ENCODE assay signal across 14 cellular contexts in the genomic region with DNA sequence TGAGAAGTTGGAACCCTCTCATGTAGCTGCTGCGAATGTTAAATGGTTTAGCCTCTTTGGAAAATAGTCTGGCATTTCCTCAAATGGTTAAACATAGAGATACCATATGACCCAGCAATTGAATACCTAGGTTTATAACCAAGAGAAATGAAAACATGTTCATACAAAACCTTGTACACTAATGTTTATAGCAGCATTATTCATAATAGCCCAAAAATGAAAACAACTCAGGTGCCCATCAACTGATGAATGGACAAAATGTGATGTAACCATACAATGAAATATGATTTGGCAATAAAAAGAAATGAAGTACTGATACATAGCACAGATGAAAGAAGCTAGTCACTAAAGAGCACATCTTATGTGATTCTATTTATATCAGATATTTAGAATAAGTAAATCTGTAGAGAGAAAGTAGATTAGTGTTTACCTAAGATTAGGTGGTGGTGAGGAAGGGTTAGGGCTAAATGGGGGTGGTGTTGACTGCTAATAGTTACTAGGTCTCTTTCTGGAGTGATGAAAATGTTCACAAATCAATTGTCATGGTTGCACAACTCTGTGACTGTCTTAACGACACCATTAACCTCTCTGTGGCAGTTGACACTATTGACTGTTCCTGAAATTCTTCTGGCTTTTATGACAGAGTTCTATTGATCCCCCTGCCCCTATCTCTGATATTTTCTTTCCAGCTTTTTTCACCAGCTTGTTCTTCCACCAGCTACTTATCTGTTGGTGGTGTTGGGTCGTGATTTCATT. TPM values are rescaled to one million over a fixed set of nuclear protein-coding genes. Genes with fewer than 3 reads are reported as not detected.
DNase-seq lines count a peak whose midpoint lies in the region; ATAC-seq and TF ChIP-seq lines count a peak whose summit lies in the region.
"Had no signal": no experiment of that assay in that cellular context is flagged by ENCODE, and none has a peak within 500 bp of the region (broad histone marks: within the 10 kb centered on the region; RNA-seq: fewer than 3 reads in every experiment).

No MANE protein-coding gene starts in this region.

- H3K4me2 ChIP-seq in hepatocyte = no peak overlapping the region

- TF ChIP-seq CTCF in epithelial cell of esophagus (IDR thresholded peaks at IDR 0.05; ENCODE audit: insufficient read depth, low read depth, low read length, missing control alignments) = no peak
- TF ChIP-seq CTCF in hepatocyte (IDR thresholded peaks at IDR 0.05; ENCODE audit: poor library complexity) = no peak

- H3K27ac ChIP-seq in hepatocyte = no peak overlapping the region
- H3K27ac ChIP-seq: upper lobe of right lung had no signal

- no peaks in the 10 kb centered on the region for H3K36me3 ChIP-seq in hepatocyte (replicated peaks; ENCODE audit: insufficient read depth, low read depth)
- H3K36me3 ChIP-seq: upper lobe of right lung had no signal

- H3K9me3 ChIP-seq in hepatocyte (ENCODE audit: low read depth) = no peaks in the 10 kb centered on the region
- H3K9me3 ChIP-seq: lower lobe of right lung, MG63, upper lobe of right lung had no signal

- H3K4me3 Mint-ChIP-seq in stimulated activated effector memory CD8-positive, alpha-beta T cell treated with anti-CD3 and anti-CD28 coated beads, Interleukin-12 subunit alpha, Interleukin-12 subunit beta, amount 100 ng/mL, for 72 hours = no peak overlapping the region
- H3K4me3 Mint-ChIP-seq: activated naive CD4-positive, alpha-beta T cell treated with anti-CD3 and anti-CD28 coated beads, Interleukin-2, amount 10 ng/mL, durations not matched to agents 7 days and 5 days had no signal

- ATAC-seq in stimulated activated effector memory CD8-positive, alpha-beta T cell treated with anti-CD3 and anti-CD28 coated beads, Interleukin-12 subunit alpha, Interleukin-12 subunit beta, amount 100 ng/mL, for 72 hours = no peak
- ATAC-seq: upper lobe of right lung had no signal

- H3K4me3 ChIP-seq in epithelial cell of esophagus (ENCODE audit: low read length) (no peak overlapping the region), hepatocyte (no peak overlapping the region)
- H3K4me3 ChIP-seq: lower lobe of right lung, MG63, upper lobe of right lung had no signal

- H3K27me3 ChIP-seq in hepatocyte = no peaks in the 10 kb centered on the region
- H3K27me3 ChIP-seq: MG63, upper lobe of right lung had no signal

- DNase-seq in NCI-H748 (lab: John Stamatoyannopoulos, UW; ENCODE audit: unreplicated experiment) = peak; percentile 1
- DNase-seq in NCI-H748 treated with DMSO at 0.1 percent for 48 hours (lab: John Stamatoyannopoulos, UW) = no peak
- peak; percentile 87 for DNase-seq in NOMO-1 treated with DMSO at 0.1 percent for 48 hours (lab: John Stamatoyannopoulos, UW; ENCODE audit: unreplicated experiment)
- peak; percentile 83 for DNase-seq in epithelial cell of esophagus (ENCODE audit: low read depth)
- DNase-seq in stimulated activated effector memory CD8-positive, alpha-beta T cell treated with anti-CD3 and anti-CD28 coated beads, Interleukin-12 subunit alpha, Interleukin-12 subunit beta, amount 100 ng/mL, for 72 hours (ENCODE audit: low spot score in 2 of 2) = no peak
- no peak for DNase-seq in germinal center (ENCODE audit: low spot score)
- DNase-seq in NCI-H345 (lab: John Stamatoyannopoulos, UW) = no peak
- no peak for DNase-seq in hepatocyte (ENCODE audit: low spot score)
- DNase-seq: activated naive CD4-positive, alpha-beta T cell treated with anti-CD3 and anti-CD28 coated beads, Interleukin-2, amount 10 ng/mL, durations not matched to agents 7 days and 5 days; lower lobe of right lung; MG63; NCI-H524 treated with DMSO at 0.1 percent for 48 hours; SHP77; upper lobe of right lung had no signal

- H2AFZ ChIP-seq in hepatocyte = no peak overlapping the region

- H3K36me3 Mint-ChIP-seq in stimulated activated effector memory CD8-positive, alpha-beta T cell treated with anti-CD3 and anti-CD28 coated beads, Interleukin-12 subunit alpha, Interleukin-12 subunit beta, amount 100 ng/mL, for 72 hours = peaks cover 5% of the 10 kb centered on the region

- H3K9me3 Mint-ChIP-seq in stimulated activated effector memory CD8-positive, alpha-beta T cell treated with anti-CD3 and anti-CD28 coated beads, Interleukin-12 subunit alpha, Interleukin-12 subunit beta, amount 100 ng/mL, for 72 hours = no peaks in the 10 kb centered on the region
- H3K9me3 Mint-ChIP-seq: activated naive CD4-positive, alpha-beta T cell treated with anti-CD3 and anti-CD28 coated beads, Interleukin-2, amount 10 ng/mL, durations not matched to agents 7 days and 5 days had no signal

- no peaks in the 10 kb centered on the region for H3K9me2 ChIP-seq in hepatocyte (replicated peaks; ENCODE audit: insufficient read depth)

- peaks cover 61% of the 10 kb centered on the region for H3K79me2 ChIP-seq in hepatocyte

- H3K27ac Mint-ChIP-seq in stimulated activated effector memory CD8-positive, alpha-beta T cell treated with anti-CD3 and anti-CD28 coated beads, Interleukin-12 subunit alpha, Interleukin-12 subunit beta, amount 100 ng/mL, for 72 hours = peak overlapping the region; percentile 67
- H3K27ac Mint-ChIP-seq: activated naive CD4-positive, alpha-beta T cell treated with anti-CD3 and anti-CD28 coated beads, Interleukin-2, amount 10 ng/mL, durations not matched to agents 7 days and 5 days had no signal

- no peaks in the 10 kb centered on the region for H4K20me1 ChIP-seq in hepatocyte (ENCODE audit: insufficient read depth, poor library complexity, severe bottlenecking)

- H3K4me1 ChIP-seq in hepatocyte (ENCODE audit: insufficient read depth) = peaks cover 6% of the 10 kb centered on the region

- H3K4me1 Mint-ChIP-seq in stimulated activated effector memory CD8-positive, alpha-beta T cell treated with anti-CD3 and anti-CD28 coated beads, Interleukin-12 subunit alpha, Interleukin-12 subunit beta, amount 100 ng/mL, for 72 hours = peaks cover 59% of the 10 kb centered on the region

- WGBS in hepatocyte (ENCODE audit: low lambda C conversion rate, missing lambda C conversion rate) = 70% methylated on average over 3 of the region's 3 CpGs

RNA-seq across cellular contexts. Expression of gene VCL, which starts 35.2 kb away (rescaled TPM):
- total RNA-seq in hepatocyte = 77.3 and 93.4 TPM in 2 replicates
- 60.8 and 64.0 TPM in 2 replicates for polyA plus RNA-seq in hepatocyte

Comparison
In these comparisons a context has a peak if more than half of its experiments do, and no peak if none do; other contexts are left out.
1. DNase-seq: peak in NCI-H748 (single experiment), NOMO-1 treated with DMSO at 0.1 percent for 48 hours (single experiment) and epithelial cell of esophagus (single experiment); none in NCI-H748 treated with DMSO at 0.1 percent for 48 hours (single experiment), stimulated activated effector memory CD8-positive, alpha-beta T cell treated with anti-CD3 and anti-CD28 coated beads, Interleukin-12 subunit alpha, Interleukin-12 subunit beta, amount 100 ng/mL, for 72 hours (0 of 2), germinal center (single experiment), NCI-H345 (single experiment) and hepatocyte (single experiment).